In the genomic region with DNA sequence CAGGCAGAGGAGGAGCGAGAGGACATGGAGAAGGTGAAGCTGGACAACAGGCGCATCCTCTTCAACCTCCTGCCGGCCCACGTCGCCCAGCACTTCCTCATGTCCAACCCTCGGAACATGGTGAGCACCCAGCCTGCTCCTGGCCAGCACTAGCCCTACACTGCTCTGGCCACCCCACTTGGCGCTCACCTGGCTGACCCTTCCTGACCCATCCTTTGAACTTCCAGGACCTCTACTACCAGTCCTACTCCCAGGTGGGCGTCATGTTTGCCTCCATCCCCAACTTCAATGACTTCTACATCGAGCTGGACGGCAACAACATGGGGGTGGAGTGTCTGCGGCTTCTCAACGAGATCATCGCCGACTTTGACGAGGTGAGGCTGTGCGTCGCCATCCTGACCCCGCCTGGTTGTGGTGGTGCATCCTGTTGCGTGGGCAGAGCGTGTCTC, we compare ENCODE assay signal across 20 cellular contexts.
DNase-seq lines count a peak whose midpoint lies in the region; ATAC-seq, FAIRE-seq and TF ChIP-seq lines count a peak whose summit lies in the region.
"Had no signal": no experiment of that assay in that cellular context is flagged by ENCODE, and none has a peak within 500 bp of the region (broad histone marks: within the 10 kb centered on the region; RNA-seq: fewer than 3 reads in every experiment).

No MANE protein-coding gene starts in this region.

- H3K27me3 Mint-ChIP-seq in activated B cell treated with CpG ODN at 0.5 μM for 24 hours, result peaks cover 11% of the 10 kb centered on the region

- TF ChIP-seq EP300 in stomach (IDR thresholded peaks at IDR 0.05), result no peak

- H3K4me1 ChIP-seq in stomach, result no peaks in the 10 kb centered on the region
- H3K4me1 ChIP-seq: Caco-2 had no signal

- DNase-seq in activated B cell treated with CpG ODN at 0.5 μM for 24 hours (peak; percentile 4), bronchial epithelial cell (ENCODE audit: low read depth) (no peak), mesenteric fat pad (ENCODE audit: low spot score) (peak; percentile 68), stomach (peak; percentile 14), hippocampal formation (lab: John Stamatoyannopoulos, UW) (no peak), inferior parietal cortex (ENCODE audit: extremely low spot score) (no peak)
- DNase-seq: ACHN; AML-193; CD4-positive, CD25-positive, alpha-beta regulatory T cell; DMS153; NCI-H1048; NCI-H1436 treated with DMSO at 0.1 percent for 48 hours; NCI-H2081; NCI-H510A treated with DMSO at 0.1 percent for 48 hours; NCI-H82; PC-3 had no signal

- H3K4me3 ChIP-seq in bronchial epithelial cell (ENCODE audit: low read depth, low read length) (no peak overlapping the region), stomach (no peak overlapping the region)

- no peaks in the 10 kb centered on the region for H3K9me3 ChIP-seq in stomach
- H3K9me3 ChIP-seq: Caco-2 had no signal

- TF ChIP-seq POLR2A in stomach (IDR thresholded peaks at IDR 0.05), result no peak

- 89 to 93% (median 91%) methylated on average over 20 of the region's 20 CpGs for WGBS in stomach, 5 donors

- H3K27me3 ChIP-seq in bronchial epithelial cell (ENCODE audit: control insufficient read depth, insufficient read depth, low read length) (peaks cover 2% of the 10 kb centered on the region), stomach (peaks cover 0 to 8% (median 0%) of the 10 kb centered on the region in 3 donors)

- H3K27ac Mint-ChIP-seq in activated B cell treated with CpG ODN at 0.5 μM for 24 hours, result no peak overlapping the region

- POLR2A ChIA-PET in activated B cell treated with CpG ODN at 0.5 μM for 24 hours (lab: Charles Lee), result no interaction called here

- H3K27ac ChIP-seq in stomach, result no peak overlapping the region
- H3K27ac ChIP-seq: RWPE1 had no signal

- TF ChIP-seq CTCF in activated B cell treated with CpG ODN at 0.5 μM for 24 hours (IDR thresholded peaks at IDR 0.05) (no peak), bronchial epithelial cell (IDR thresholded peaks at IDR 0.05; ENCODE audit: insufficient read depth, low read length, severe bottlenecking) (no peak), stomach (IDR thresholded peaks at IDR 0.05) (no peak)

- no peaks in the 10 kb centered on the region for H3K36me3 ChIP-seq in bronchial epithelial cell (ENCODE audit: control insufficient read depth, insufficient read depth, low read length)
- no peaks in the 10 kb centered on the region for H3K36me3 ChIP-seq in stomach

- no peaks in the 10 kb centered on the region for H3K4me1 Mint-ChIP-seq in activated B cell treated with CpG ODN at 0.5 μM for 24 hours
- H3K4me1 Mint-ChIP-seq: CD4-positive, CD25-positive, alpha-beta regulatory T cell had no signal

- H3K9me3 Mint-ChIP-seq in activated B cell treated with CpG ODN at 0.5 μM for 24 hours, result no peaks in the 10 kb centered on the region

- CTCF ChIA-PET in activated B cell treated with CpG ODN at 0.5 μM for 24 hours (lab: Charles Lee), result no interaction called here

- FAIRE-seq in bronchial epithelial cell (lab: Jason Lieb, UNC), result peak; percentile 40
- FAIRE-seq: H54 had no signal

- no peak for ATAC-seq in activated B cell treated with CpG ODN at 0.5 μM for 24 hours (ENCODE audit: low read depth)
- ATAC-seq in GM19397 (IDR thresholded peaks at IDR 0.05; ENCODE audit: unreplicated experiment), result no peak
- ATAC-seq: PC-3 had no signal

- H3K36me3 Mint-ChIP-seq in activated B cell treated with CpG ODN at 0.5 μM for 24 hours (ENCODE audit: low read depth), result no peaks in the 10 kb centered on the region
- H3K36me3 Mint-ChIP-seq: CD4-positive, CD25-positive, alpha-beta regulatory T cell had no signal

- intact Hi-C loops in activated B cell treated with CpG ODN at 0.5 μM for 24 hours (cut with micrococcal nuclease), result no loop called here
- intact Hi-C loops in stomach (cut with DNase I; ENCODE audit: low total_unique reads), result no loop called here

- H3K4me3 Mint-ChIP-seq in activated B cell treated with CpG ODN at 0.5 μM for 24 hours, result no peak overlapping the region
- H3K4me3 Mint-ChIP-seq: CD4-positive, CD25-positive, alpha-beta regulatory T cell had no signal

Comparison
In these comparisons a context has a peak if more than half of its experiments do, and no peak if none do; other contexts are left out.
1. DNase-seq: peak in activated B cell treated with CpG ODN at 0.5 μM for 24 hours (single experiment), mesenteric fat pad (single experiment) and stomach (single experiment); none in bronchial epithelial cell (single experiment), hippocampal formation (0 of 2) and inferior parietal cortex (single experiment).